18 cellular contexts compared by ENCODE assay signal in the genomic region with DNA sequence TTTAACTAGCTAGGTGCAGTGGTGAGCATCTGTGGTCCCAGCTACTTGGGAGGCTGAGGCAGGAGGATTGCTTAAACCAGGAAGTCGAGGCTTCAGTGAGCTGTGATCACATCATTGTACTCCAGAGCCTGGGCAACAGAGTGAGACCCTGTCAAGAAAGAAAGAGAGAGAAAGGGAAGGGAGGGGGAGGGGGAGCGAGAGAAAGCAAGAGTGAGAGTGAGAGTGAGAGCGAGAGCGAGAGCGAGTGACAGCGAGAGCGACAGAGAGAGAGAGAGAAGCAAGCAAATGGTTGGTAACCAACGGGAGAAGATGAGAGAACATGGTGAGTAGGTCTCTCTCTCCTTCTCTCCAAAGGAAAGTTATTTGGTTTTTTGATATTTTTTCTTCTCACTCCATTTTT.
DNase-seq lines count a peak whose midpoint lies in the region; ATAC-seq and TF ChIP-seq lines count a peak whose summit lies in the region.
"Had no signal": no experiment of that assay in that cellular context is flagged by ENCODE, and none has a peak within 500 bp of the region (broad histone marks: within the 10 kb centered on the region; RNA-seq: fewer than 3 reads in every experiment).

No MANE protein-coding gene starts in this region.

- ATAC-seq in GM19035 (IDR thresholded peaks at IDR 0.05; ENCODE audit: unreplicated experiment): no peak
- ATAC-seq: stimulated activated naive CD8-positive, alpha-beta T cell treated with anti-CD3 and anti-CD28 coated beads, Interleukin-15, amount 100 ng/mL, for 72 hours had no signal

- H3K27ac Mint-ChIP-seq in CD8-positive, alpha-beta memory T cell: peak overlapping the region in 5 of 8 donors; percentile 48 to 77 (median 67)
- peak overlapping the region; percentile 15 for H3K27ac Mint-ChIP-seq in progenitor cell of endocrine pancreas
- H3K27ac Mint-ChIP-seq: activated naive CD8-positive, alpha-beta T cell; neural progenitor cell had no signal

- H2AFZ ChIP-seq in GM23248: no peak overlapping the region
- H2AFZ ChIP-seq: neural progenitor cell had no signal

- H3K4me3 ChIP-seq in CD8-positive, alpha-beta memory T cell (ENCODE audit: low read length): no peak overlapping the region
- H3K4me3 ChIP-seq in GM23248: no peak overlapping the region
- no peak overlapping the region for H3K4me3 ChIP-seq in dorsolateral prefrontal cortex
- H3K4me3 ChIP-seq: lung, neural progenitor cell, vagina had no signal

- H3K4me2 ChIP-seq in GM23248 (ENCODE audit: unreplicated experiment): no peak overlapping the region
- H3K4me2 ChIP-seq: neural progenitor cell had no signal

- H3K9ac ChIP-seq in GM23248: no peak overlapping the region
- H3K9ac ChIP-seq: neural progenitor cell had no signal

- H3K27me3 Mint-ChIP-seq in CD8-positive, alpha-beta memory T cell: no peaks in the 10 kb centered on the region
- H3K27me3 Mint-ChIP-seq in progenitor cell of endocrine pancreas: no peaks in the 10 kb centered on the region
- H3K27me3 Mint-ChIP-seq: activated naive CD8-positive, alpha-beta T cell; stimulated activated naive CD8-positive, alpha-beta T cell treated with anti-CD3 and anti-CD28 coated beads, Interleukin-15, amount 100 ng/mL, for 72 hours had no signal

- H3K4me1 ChIP-seq in CD8-positive, alpha-beta memory T cell (ENCODE audit: insufficient read depth, low read length): peaks cover 6% of the 10 kb centered on the region
- H3K4me1 ChIP-seq in GM23248 (ENCODE audit: insufficient read depth): peaks cover 18% of the 10 kb centered on the region
- H3K4me1 ChIP-seq: neural progenitor cell had no signal

- H3K9me3 Mint-ChIP-seq in CD8-positive, alpha-beta memory T cell: no peaks in the 10 kb centered on the region
- no peaks in the 10 kb centered on the region for H3K9me3 Mint-ChIP-seq in progenitor cell of endocrine pancreas (ENCODE audit: low read depth)
- H3K9me3 Mint-ChIP-seq: stimulated activated naive CD8-positive, alpha-beta T cell treated with anti-CD3 and anti-CD28 coated beads, Interleukin-15, amount 100 ng/mL, for 72 hours had no signal

- 97 to 98% methylated on average over 8 of the region's 8 CpGs for WGBS in GM23248 (ENCODE audit: low coverage in 1 of 2, low lambda C conversion rate in 2 of 2, missing lambda C conversion rate in 2 of 2), 2 experiments

- TF ChIP-seq CTCF in dorsolateral prefrontal cortex (IDR thresholded peaks at IDR 0.05 in 54 of 56, conservative IDR thresholded peaks at IDR 0.05 in 2 of 56; ENCODE audit: low read depth in 1 of 56, partially characterized antibody in 56 of 56): no peak
- TF ChIP-seq CTCF in progenitor cell of endocrine pancreas (IDR thresholded peaks at IDR 0.05; ENCODE audit: unreplicated experiment): no peak

- no peak for DNase-seq in CD8-positive, alpha-beta memory T cell
- DNase-seq in GM23248: no peak
- DNase-seq in dorsolateral prefrontal cortex: no peak
- no peak for DNase-seq in progenitor cell of endocrine pancreas (ENCODE audit: low spot score, unreplicated experiment)
- DNase-seq in middle frontal gyrus (ENCODE audit: extremely low spot score, low spot score): no peak
- DNase-seq in NAMALWA (ENCODE audit: low spot score): no peak
- DNase-seq in activated gamma-delta T cell (lab: John Stamatoyannopoulos, UW): no peak
- DNase-seq: brain microvascular endothelial cell; GDM1; NCI-H187 treated with DMSO at 0.1 percent for 48 hours; NCI-H446; stimulated activated CD4-positive, alpha-beta T cell treated with anti-CD3 and anti-CD28 coated beads, Interleukin-15, amount 100 ng/mL, for 24 hours; stimulated activated naive CD8-positive, alpha-beta T cell treated with anti-CD3 and anti-CD28 coated beads, Interleukin-15, amount 100 ng/mL, for 72 hours had no signal

- H3K4me3 Mint-ChIP-seq in CD8-positive, alpha-beta memory T cell: no peak overlapping the region
- no peak overlapping the region for H3K4me3 Mint-ChIP-seq in progenitor cell of endocrine pancreas (ENCODE audit: low read depth)
- H3K4me3 Mint-ChIP-seq: activated naive CD8-positive, alpha-beta T cell; neural progenitor cell; stimulated activated naive CD8-positive, alpha-beta T cell treated with anti-CD3 and anti-CD28 coated beads, Interleukin-15, amount 100 ng/mL, for 72 hours had no signal

- no peaks in the 10 kb centered on the region for H3K9me3 ChIP-seq in CD8-positive, alpha-beta memory T cell (ENCODE audit: low read length)
- no peaks in the 10 kb centered on the region for H3K9me3 ChIP-seq in GM23248 (ENCODE audit: low read depth)
- H3K9me3 ChIP-seq: vagina had no signal

- H4K20me1 ChIP-seq in GM23248 (ENCODE audit: insufficient read depth): no peaks in the 10 kb centered on the region

- peaks cover 78% of the 10 kb centered on the region for H3F3A ChIP-seq in GM23248 (ENCODE audit: insufficient read depth)

- peaks cover 0 to 59% (median 12%) of the 10 kb centered on the region in 3 donors for H3K36me3 Mint-ChIP-seq in CD8-positive, alpha-beta memory T cell
- peaks cover 32% of the 10 kb centered on the region for H3K36me3 Mint-ChIP-seq in progenitor cell of endocrine pancreas (ENCODE audit: insufficient read depth)

- no peaks in the 10 kb centered on the region for H3K9me2 ChIP-seq in GM23248 (ENCODE audit: insufficient read depth)

- no peaks in the 10 kb centered on the region for H3K27me3 ChIP-seq in CD8-positive, alpha-beta memory T cell (ENCODE audit: insufficient read depth, low read length, poor library complexity, severe bottlenecking)
- H3K27me3 ChIP-seq in GM23248 (replicated peaks; ENCODE audit: insufficient read depth) (no peaks in the 10 kb centered on the region), dorsolateral prefrontal cortex (no peaks in the 10 kb centered on the region)
- H3K27me3 ChIP-seq: brain microvascular endothelial cell, neural progenitor cell, vagina had no signal

- in situ Hi-C loops in GM23248 (cut with MboI): loop anchor here (25.0 kb wide), 1 partner anchor 821 kb away; no protein-coding TSS in a partner anchor

- H3K79me2 ChIP-seq in GM23248 (ENCODE audit: insufficient read depth): peaks cover 100% of the 10 kb centered on the region

- H3K27ac ChIP-seq in CD8-positive, alpha-beta memory T cell (ENCODE audit: low read depth, low read length): no peak overlapping the region
- H3K27ac ChIP-seq in GM23248 (0 out of 2 replicates have a peak overlapping the region, but pooled peaks have one; percentile 6), dorsolateral prefrontal cortex (peak overlapping the region in 42 of 59 donors; percentile 4 to 91 (median 81))
- H3K27ac ChIP-seq: neural progenitor cell, vagina had no signal

- CTCF ChIA-PET in CD8-positive, alpha-beta memory T cell (lab: Charles Lee): interaction anchor here (1.4 kb wide), 1 partner anchor 13 kb away, joined by 7 read pairs; no protein-coding TSS in a partner anchor

- intact Hi-C loops in dorsolateral prefrontal cortex (cut with DNase I): no loop called here

- H3K4me1 Mint-ChIP-seq in CD8-positive, alpha-beta memory T cell: peaks cover 22 to 24% (median 22%) of the 10 kb centered on the region in 3 donors
- H3K4me1 Mint-ChIP-seq in progenitor cell of endocrine pancreas (ENCODE audit: low read depth): no peaks in the 10 kb centered on the region

- POLR2A ChIA-PET in CD8-positive, alpha-beta memory T cell (lab: Charles Lee): interaction anchor here (1.3 kb wide), 1 partner anchor 19 kb away, joined by 3 read pairs; no protein-coding TSS in a partner anchor

- H3K36me3 ChIP-seq in CD8-positive, alpha-beta memory T cell (ENCODE audit: insufficient read depth, low read length): no peaks in the 10 kb centered on the region
- peaks cover 39% of the 10 kb centered on the region for H3K36me3 ChIP-seq in GM23248 (ENCODE audit: low read depth)
